8 cellular contexts compared by ENCODE assay signal in the genomic region with DNA sequence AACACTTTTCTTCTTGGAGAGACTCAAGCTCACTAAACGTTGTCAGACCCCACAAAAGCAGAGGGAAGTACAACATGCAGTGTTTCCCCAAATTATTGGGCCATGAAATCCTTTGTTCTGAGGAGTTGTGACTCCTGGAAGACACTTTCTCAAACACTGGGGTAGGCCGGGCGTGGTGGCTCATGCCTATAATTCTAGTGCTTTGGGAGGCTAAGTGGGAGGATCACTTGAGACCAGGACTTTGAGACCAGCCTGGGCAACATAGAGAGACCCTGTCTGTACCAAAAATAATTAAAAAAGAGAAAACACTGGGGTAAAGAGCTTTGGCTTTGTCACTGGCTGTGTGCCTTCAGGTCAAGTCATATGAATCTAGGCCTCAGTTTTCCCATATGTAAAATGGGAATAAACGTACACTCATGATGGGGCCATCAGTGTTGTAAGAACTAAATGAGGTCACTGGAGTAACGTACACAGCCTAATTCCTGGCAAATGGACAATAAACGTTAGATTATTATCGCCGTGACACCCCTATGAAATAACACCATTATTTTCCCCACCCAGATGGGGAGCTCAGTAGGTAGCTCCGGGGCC.
DNase-seq lines count a peak whose midpoint lies in the region; ATAC-seq and TF ChIP-seq lines count a peak whose summit lies in the region.

No MANE protein-coding gene starts in this region.

- H3K9ac ChIP-seq in adipocyte (ENCODE audit: low read length): no peak overlapping the region
- H3K9ac ChIP-seq in liver (ENCODE audit: low read depth in 1 of 2, low read length in 2 of 2): no peak overlapping the region

- intact Hi-C loops in tibial artery (cut with DNase I; ENCODE audit: low total_unique reads): loop anchor here (1.0 kb wide), 1 partner anchor 307 kb away; no protein-coding TSS in a partner anchor

- WGBS in liver: 38% methylated on average over 9 of the region's 9 CpGs

- no peaks in the 10 kb centered on the region for H3K36me3 Mint-ChIP-seq in activated T-cell treated with anti-CD3 and anti-CD28 coated beads, Interleukin-2, amount 50 U/mL, for 4 hours (ENCODE audit: insufficient read depth)

- H3K36me3 ChIP-seq in adipocyte (ENCODE audit: control insufficient read depth, insufficient read depth, low read length, severe bottlenecking) (no peaks in the 10 kb centered on the region), liver (ENCODE audit: control insufficient read depth in 4 of 4, insufficient read depth in 3 of 4, low read depth in 1 of 4, low read length in 3 of 4) (no peaks in the 10 kb centered on the region), tibial artery (no peaks in the 10 kb centered on the region)

- peaks cover 13% of the 10 kb centered on the region for H3K27me3 Mint-ChIP-seq in activated T-cell treated with anti-CD3 and anti-CD28 coated beads, Interleukin-2, amount 50 U/mL, for 4 hours (ENCODE audit: low read depth)

- peak overlapping the region in 1 of 2 donors; percentile 80 for H3K27ac ChIP-seq in liver (ENCODE audit: low read depth in 1 of 2, low read length in 2 of 2)
- no peak overlapping the region for H3K27ac ChIP-seq in tibial artery

- H3K9me3 ChIP-seq in adipocyte (ENCODE audit: control insufficient read depth, low read length): no peaks in the 10 kb centered on the region
- no peaks in the 10 kb centered on the region for H3K9me3 ChIP-seq in liver (ENCODE audit: control insufficient read depth in 4 of 4, low read length in 3 of 4)
- H3K9me3 ChIP-seq in tibial artery: no peaks in the 10 kb centered on the region

- no peak for TF ChIP-seq RAD21 in liver (IDR thresholded peaks at IDR 0.05)

- H3K27me3 ChIP-seq in adipocyte (replicated peaks; ENCODE audit: control insufficient read depth, insufficient read depth, low read length): no peaks in the 10 kb centered on the region
- no peaks in the 10 kb centered on the region for H3K27me3 ChIP-seq in liver (ENCODE audit: control insufficient read depth in 4 of 4, insufficient read depth in 4 of 4, low read length in 3 of 4)
- H3K27me3 ChIP-seq in tibial artery: no peaks in the 10 kb centered on the region

- no peak for DNase-seq in activated T-cell treated with anti-CD3 and anti-CD28 coated beads, Interleukin-2, amount 50 U/mL, for 4 hours
- DNase-seq in activated T-cell treated with anti-CD3 and anti-CD28 coated beads for 4 hours (no peak), adipocyte (ENCODE audit: low read depth) (no peak), tibial artery (no peak), omental fat pad (ENCODE audit: low spot score) (no peak), SKM-1 (lab: John Stamatoyannopoulos, UW; ENCODE audit: unreplicated experiment) (no peak)
- no peak for DNase-seq in activated CD8-positive, alpha-beta memory T cell treated with anti-CD3 and anti-CD28 coated beads, Interleukin-2, amount 50 U/mL, for 4 hours

- H3K4me3 ChIP-seq in adipocyte (ENCODE audit: low read length): peak overlapping the region; percentile 82
- peak overlapping the region in 2 of 3 donors; percentile 49 to 74 for H3K4me3 ChIP-seq in liver (ENCODE audit: low read depth in 1 of 3, low read length in 3 of 3)
- peak overlapping the region; percentile 53 to 63 for H3K4me3 ChIP-seq in tibial artery

- no peaks in the 10 kb centered on the region for H3K9me3 Mint-ChIP-seq in activated T-cell treated with anti-CD3 and anti-CD28 coated beads, Interleukin-2, amount 50 U/mL, for 4 hours

- H3K4me1 Mint-ChIP-seq in activated T-cell treated with anti-CD3 and anti-CD28 coated beads, Interleukin-2, amount 50 U/mL, for 4 hours (ENCODE audit: low read depth): peaks cover 1% of the 10 kb centered on the region

- no peak for TF ChIP-seq CTCF in liver (IDR thresholded peaks at IDR 0.05; ENCODE audit: low read depth, low read length, missing input control)
- TF ChIP-seq CTCF in tibial artery (IDR thresholded peaks at IDR 0.05): no peak
- no peak for TF ChIP-seq CTCF in omental fat pad (IDR thresholded peaks at IDR 0.05)

- peak overlapping the region; percentile 77 for H3K4me3 Mint-ChIP-seq in activated T-cell treated with anti-CD3 and anti-CD28 coated beads, Interleukin-2, amount 50 U/mL, for 4 hours

- peaks cover 6% of the 10 kb centered on the region for H3K4me1 ChIP-seq in adipocyte (ENCODE audit: control insufficient read depth, insufficient read depth, low read length)
- H3K4me1 ChIP-seq in liver (ENCODE audit: control insufficient read depth in 4 of 4, insufficient read depth in 4 of 4, low read length in 3 of 4): peaks cover 6 to 42% (median 29%) of the 10 kb centered on the region in 4 donors
- H3K4me1 ChIP-seq in tibial artery: peaks cover 0 to 30% (median 21%) of the 10 kb centered on the region in 4 donors

- no peak for ATAC-seq in activated T-cell treated with anti-CD3 and anti-CD28 coated beads, Interleukin-2, amount 50 U/mL, for 4 hours
- ATAC-seq in omental fat pad (ENCODE audit: low FRiP score): no peak

TF ChIP-seq in liver, 16 proteins besides CTCF, POLR2A, EP300 and RAD21:
- TF ChIP-seq RXRA (IDR thresholded peaks at IDR 0.05) (peak in 1 of 2 donors; percentile 12), YY1 (IDR thresholded peaks at IDR 0.05) (no peak)
TF ChIP-seq in liver: peak in this region for 1.
